Comparison of ENCODE assay signal across 1 cellular context in genomic region chr6:83065511-83066192, GRCh38.
TF ChIP-seq lines count a peak whose summit lies in the region.

TSS of gene UBE3D (minus strand) at chr6:83065841. CDS start at chr6:83065718, 123 bp downstream.

TF ChIP-seq in GM12878, 131 proteins besides CTCF, POLR2A, EP300 and RAD21 (continued from another document and continues in another):
- 0 out of 2 replicates have a peak, but pooled peaks have one; percentile 23 for TF ChIP-seq RUNX3 (IDR thresholded peaks at IDR 0.05; ENCODE audit: low read length)
- no peak for TF ChIP-seq SIX5 (IDR thresholded peaks at IDR 0.05; ENCODE audit: low read depth, low read length, severe bottlenecking)
- TF ChIP-seq ATF3 (IDR thresholded peaks at IDR 0.05; ENCODE audit: borderline replicate concordance, extremely low read depth, low read depth, low read length), result 0 out of 2 replicates have a peak, but pooled peaks have one; percentile 60
- no peak; the same call in 1 of the 2 replicates for TF ChIP-seq MTA2 (IDR thresholded peaks at IDR 0.05; ENCODE audit: low read depth)
- no peak for TF ChIP-seq PAX8 (IDR thresholded peaks at IDR 0.05)
- TF ChIP-seq YBX1 (IDR thresholded peaks at IDR 0.05), result no peak
- no peak for TF ChIP-seq KAT2A (conservative IDR thresholded peaks at IDR 0.05; ENCODE audit: control insufficient read depth, low read depth, low read length)
- no peak for TF ChIP-seq SREBF1 (IDR thresholded peaks at IDR 0.05; ENCODE audit: low read length)
- TF ChIP-seq TARDBP (IDR thresholded peaks at IDR 0.05; ENCODE audit: borderline replicate concordance), result no peak
- no peak for TF ChIP-seq JUND (IDR thresholded peaks at IDR 0.05; ENCODE audit: low read depth, low read length)
- TF ChIP-seq MYB (IDR thresholded peaks at IDR 0.05; ENCODE audit: borderline replicate concordance, low read depth, low read length), result no peak
- TF ChIP-seq RB1 (IDR thresholded peaks at IDR 0.05; ENCODE audit: borderline replicate concordance), result peak; percentile 82; the same call in 1 of the 2 replicates
- no peak for TF ChIP-seq BRCA1 (IDR thresholded peaks at IDR 0.05; ENCODE audit: low read depth, low read length)
- TF ChIP-seq RFX5 (IDR thresholded peaks at IDR 0.05; ENCODE audit: low read depth, low read length), result no peak
- no peak for TF ChIP-seq EED (IDR thresholded peaks at IDR 0.05; ENCODE audit: low read depth)
- no peak for TF ChIP-seq TCF3 (IDR thresholded peaks at IDR 0.05; ENCODE audit: borderline replicate concordance, insufficient read depth, low read depth, low read length)
- TF ChIP-seq USF1 (IDR thresholded peaks at IDR 0.05; ENCODE audit: borderline replicate concordance, extremely low read length, insufficient read depth, low read depth, low read length), result peak; percentile 81
- no peak for TF ChIP-seq HDAC2 (IDR thresholded peaks at IDR 0.05)
- no peak for TF ChIP-seq ZNF622 (IDR thresholded peaks at IDR 0.05)
- no peak for TF ChIP-seq ZSCAN29 (IDR thresholded peaks at IDR 0.05)
- TF ChIP-seq POLR2AphosphoS5 (IDR thresholded peaks at IDR 0.05; ENCODE audit: low read length), result peak; percentile 64; the same call in 1 of the 2 replicates
- TF ChIP-seq HDAC6 (IDR thresholded peaks at IDR 0.05; ENCODE audit: unreplicated experiment), result no peak
- no peak for TF ChIP-seq HSF1 (IDR thresholded peaks at IDR 0.05; ENCODE audit: low read depth, low read length)
- TF ChIP-seq NR2F1 (conservative IDR thresholded peaks at IDR 0.05), result peak; percentile 91
- peak; percentile 95 for TF ChIP-seq SIN3A (IDR thresholded peaks at IDR 0.05; ENCODE audit: low read depth, low read length)
- no peak for TF ChIP-seq KDM1A (IDR thresholded peaks at IDR 0.05; ENCODE audit: borderline replicate concordance)
- TF ChIP-seq CBX5 (IDR thresholded peaks at IDR 0.05; ENCODE audit: low read depth), result peak; percentile 94; the same call in 1 of the 2 replicates
- TF ChIP-seq ATF2 (IDR thresholded peaks at IDR 0.05; ENCODE audit: low read length), result no peak
- TF ChIP-seq FOXK2 (IDR thresholded peaks at IDR 0.05), result no peak
- no peak; a peak in 1 of 3 replicates for TF ChIP-seq EGR1 (IDR thresholded peaks at IDR 0.05; ENCODE audit: borderline replicate concordance in 1 of 2, low read depth in 2 of 2, low read length in 2 of 2)
- no peak for TF ChIP-seq PKNOX1 (IDR thresholded peaks at IDR 0.05)
- TF ChIP-seq NKRF (conservative IDR thresholded peaks at IDR 0.05), result peak; percentile 76; the same call in 1 of the 2 replicates
- TF ChIP-seq BCLAF1 (IDR thresholded peaks at IDR 0.05), result no peak
- TF ChIP-seq E2F4 (IDR thresholded peaks at IDR 0.05; ENCODE audit: low read depth, low read length), result peak; percentile 96
- no peak for TF ChIP-seq MLLT1 (IDR thresholded peaks at IDR 0.05)
- TF ChIP-seq CHD4 (IDR thresholded peaks at IDR 0.05), result no peak
- TF ChIP-seq PAX5 (IDR thresholded peaks at IDR 0.05; ENCODE audit: borderline replicate concordance, low read depth, low read length), result peak; percentile 26; the same call in 1 of the 2 replicates
- no peak for TF ChIP-seq JUNB (IDR thresholded peaks at IDR 0.05)
- TF ChIP-seq MYC (IDR thresholded peaks at IDR 0.05; ENCODE audit: insufficient read depth, insufficient read length, insufficient replicate concordance, low read length, severe bottlenecking), result no peak
- TF ChIP-seq SMAD5 (IDR thresholded peaks at IDR 0.05; ENCODE audit: low read depth), result no peak
- no peak for TF ChIP-seq HCFC1 (IDR thresholded peaks at IDR 0.05; ENCODE audit: low read length)
- no peak; the same call in none of the 2 replicates for TF ChIP-seq YY1 (IDR thresholded peaks at IDR 0.05; ENCODE audit: low read depth, low read length)
- TF ChIP-seq PBX3 (IDR thresholded peaks at IDR 0.05; ENCODE audit: insufficient replicate concordance, low read depth, low read length), result no peak
- TF ChIP-seq ESRRA (IDR thresholded peaks at IDR 0.05; ENCODE audit: low read length), result no peak
- TF ChIP-seq ETV6 (conservative IDR thresholded peaks at IDR 0.05 in 1 of 2, IDR thresholded peaks at IDR 0.05 in 1 of 2; ENCODE audit: borderline replicate concordance in 1 of 2, low read depth in 1 of 2), result no peak
